In the genomic region with DNA sequence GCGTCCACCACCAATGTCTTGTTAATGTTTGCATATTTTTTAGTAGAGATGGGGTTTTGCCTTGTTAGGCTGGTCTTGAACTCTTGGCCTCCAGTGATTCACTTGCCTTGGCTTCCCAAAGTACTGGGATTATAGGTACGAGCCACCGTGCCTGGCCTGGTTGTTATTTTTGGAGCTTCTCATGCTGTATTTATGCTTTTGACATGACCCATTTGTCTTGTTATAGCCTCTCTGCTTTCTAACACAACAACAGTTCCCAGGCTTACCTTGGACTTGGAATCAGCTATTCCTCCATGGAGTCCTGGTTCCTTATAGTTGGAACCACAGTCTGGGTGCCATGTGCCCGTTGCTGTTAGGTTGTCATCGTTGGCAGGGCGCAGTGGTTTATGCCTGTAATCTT, we compare ENCODE assay signal across 30 cellular contexts.
"Had no signal": no experiment of that assay in that cellular context is flagged by ENCODE, and none has a peak within 500 bp of the region (broad histone marks: within the 10 kb centered on the region; RNA-seq: fewer than 3 reads in every experiment).

No MANE protein-coding gene starts in this region.

- H3K4me1 ChIP-seq: SJCRH30 had no signal

- ATAC-seq: K562, Panc1, WTC11 had no signal

- H3K27me3 ChIP-seq: SJCRH30 had no signal

- H3K4me3 Mint-ChIP-seq: activated naive CD4-positive, alpha-beta T cell treated with anti-CD3 and anti-CD28 coated beads, Interleukin-2, amount 10 ng/mL, durations not matched to agents 7 days and 5 days; activated naive CD8-positive, alpha-beta T cell treated with anti-CD3 and anti-CD28 coated beads for 36 hours; central memory CD8-positive, alpha-beta T cell; T-helper 2 cell treated with Interferon-gamma antibody and Interleukin-4, amounts not matched to agents 5 μg/mL and 100 μg/mL, for 36 hours; WTC11 had no signal

- H3K9me3 ChIP-seq: SJCRH30, SK-N-SH had no signal

- H3K27me3 Mint-ChIP-seq: activated naive CD4-positive, alpha-beta T cell treated with anti-CD3 and anti-CD28 coated beads, Interleukin-2, amount 10 ng/mL, durations not matched to agents 7 days and 5 days; activated naive CD8-positive, alpha-beta T cell treated with anti-CD3 and anti-CD28 coated beads for 36 hours; central memory CD8-positive, alpha-beta T cell had no signal

- DNase-seq: activated CD4-positive, alpha-beta T cell treated with anti-CD3 and anti-CD28 coated beads for 48 hours; activated CD4-positive, alpha-beta T cell treated with anti-CD3 and anti-CD28 coated beads, Interleukin-2, amount 50 U/mL, for 4 hours; activated CD4-positive, CD25-positive, alpha-beta regulatory T cell treated with anti-CD3 and anti-CD28 coated beads, Interleukin-2, amount 50 U/mL, for 72 hours; activated CD8-positive, alpha-beta memory T cell treated with anti-CD3 and anti-CD28 coated beads for 24 hours; activated gamma-delta T cell treated with Interleukin-2 at 50 U/mL for 16 hours; activated naive CD4-positive, alpha-beta T cell treated with anti-CD3 and anti-CD28 coated beads, Interleukin-2, amount 10 ng/mL, durations not matched to agents 7 days and 5 days; activated naive CD8-positive, alpha-beta T cell treated with anti-CD3 and anti-CD28 coated beads for 36 hours; activated T-cell treated with anti-CD3 and anti-CD28 coated beads, Interleukin-2, amount 50 U/mL, for 48 hours; anterior cingulate cortex; Karpas-422; NCI-H1048; NCI-H1417; NCI-H1930; NCI-H2107; NCI-H2171 treated with DMSO at 0.1 percent for 48 hours; NCI-H226; NCI-H510A; NCI-H526 treated with DMSO at 0.1 percent for 48 hours; NCI-H82; Right ventricle myocardium superior; SJCRH30; SK-N-SH; SW 1271 had no signal

- H3K4me3 ChIP-seq: K562, SJCRH30 had no signal

- H3K9me3 Mint-ChIP-seq: activated T-helper 2 cell treated with anti-CD3 and anti-CD28 coated beads, Interferon-gamma antibody, Interleukin-2, Interleukin-4, amounts not matched to agents 10 μg/mL and 5 μg/mL and 100 μg/mL, durations not matched to agents 14 hours and 24 hours and 36 hours; central memory CD8-positive, alpha-beta T cell had no signal

- H3K27ac Mint-ChIP-seq: activated naive CD4-positive, alpha-beta T cell treated with anti-CD3 and anti-CD28 coated beads, Interleukin-2, amount 10 ng/mL, durations not matched to agents 7 days and 5 days; WTC11 had no signal

- H3K27ac ChIP-seq: RWPE1, SJCRH30 had no signal

- H3K9ac ChIP-seq: SK-N-SH had no signal

- H3K4me1 Mint-ChIP-seq: activated naive CD4-positive, alpha-beta T cell treated with anti-CD3 and anti-CD28 coated beads, Interleukin-2, amount 10 ng/mL, durations not matched to agents 7 days and 5 days; central memory CD8-positive, alpha-beta T cell; WTC11 had no signal
